1 cellular context compared by ENCODE assay signal in the genomic region with DNA sequence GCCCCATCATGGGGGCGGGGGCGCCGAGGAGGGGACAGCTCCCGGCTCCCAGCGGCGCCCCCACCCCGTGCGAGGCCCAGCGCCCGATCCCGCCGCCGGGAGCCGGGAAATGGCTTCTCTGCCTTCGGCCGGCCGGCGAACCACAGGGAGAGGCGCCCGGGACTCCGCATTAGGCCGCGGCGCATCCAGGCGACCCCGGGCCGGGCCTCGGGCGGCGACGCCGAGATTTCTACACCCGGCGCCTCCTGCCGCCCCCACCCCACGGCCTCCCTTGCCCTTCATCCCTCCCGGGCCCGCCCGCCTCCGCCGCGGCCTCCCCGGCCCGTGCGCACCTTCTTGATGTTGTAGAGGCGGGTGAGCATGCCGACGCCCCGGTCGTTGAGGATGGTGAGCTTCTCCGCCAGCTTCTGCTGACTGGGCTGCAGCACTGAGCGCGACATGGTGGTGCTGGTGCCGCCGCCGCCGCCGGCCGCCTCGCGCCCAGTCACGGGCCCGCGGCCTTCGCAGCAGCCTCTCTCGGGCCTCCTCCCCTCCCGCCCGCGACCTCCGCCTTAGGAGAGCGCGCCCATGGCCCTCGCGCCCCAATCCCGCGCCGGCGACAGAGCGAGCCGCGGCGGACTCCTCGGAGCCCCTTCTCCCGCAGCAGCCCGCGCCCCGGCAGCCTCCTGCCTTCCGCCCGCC.
TF ChIP-seq lines count a peak whose summit lies in the region.

No MANE protein-coding gene starts in this region.

TF ChIP-seq in endothelial cell of umbilical vein, 7 proteins besides CTCF, POLR2A, EP300 and RAD21 (continued from another document):
- no peak for TF ChIP-seq MAX (IDR thresholded peaks at IDR 0.05; ENCODE audit: insufficient read depth, insufficient read length)
- no peak for TF ChIP-seq MYC (IDR thresholded peaks at IDR 0.05; ENCODE audit: low read depth, low read length)
- no peak for TF ChIP-seq JUN (IDR thresholded peaks at IDR 0.05; ENCODE audit: borderline replicate concordance, insufficient read depth, insufficient read length, low read depth)
- TF ChIP-seq EZH2 (IDR thresholded peaks at IDR 0.05; ENCODE audit: borderline replicate concordance, low read depth, low read length, severe bottlenecking), result no peak
- no peak for TF ChIP-seq POLR2AphosphoS5 (IDR thresholded peaks at IDR 0.05; ENCODE audit: insufficient read depth, low read depth, low read length)
